In the genomic region with DNA sequence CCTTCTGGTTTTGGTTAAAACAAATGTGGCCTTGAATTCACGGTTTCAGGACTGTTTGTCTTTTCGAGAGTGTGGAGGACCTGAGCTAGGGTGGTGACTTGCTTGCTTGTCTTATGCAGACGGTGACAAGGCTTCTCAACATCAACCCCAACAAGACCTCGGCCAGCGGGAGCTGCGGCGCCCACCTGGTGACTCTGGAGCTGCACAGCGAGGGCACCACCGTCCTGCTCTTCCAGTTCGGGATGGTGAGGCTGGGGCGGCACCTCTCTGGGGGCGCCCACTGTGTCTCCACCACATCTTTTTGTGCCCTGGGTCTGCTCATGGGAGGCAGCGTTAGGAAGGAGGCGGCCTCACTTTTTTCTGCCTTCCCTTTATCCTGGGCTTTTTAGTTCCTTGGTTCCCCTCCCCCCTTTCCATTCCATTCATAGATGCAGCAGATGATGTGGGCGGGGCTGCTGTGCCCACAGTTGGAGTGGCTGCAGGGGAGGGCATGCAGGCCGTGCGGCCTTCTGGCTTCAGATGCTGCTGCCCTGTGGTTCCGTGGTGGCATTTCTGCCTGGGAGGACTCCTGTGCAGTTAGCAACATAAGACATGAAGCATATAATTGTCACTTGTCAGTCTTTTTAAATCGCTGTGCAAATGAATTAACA, we compare ENCODE assay signal across 25 cellular contexts. TPM values are rescaled to one million over a fixed set of nuclear protein-coding genes. Genes with fewer than 3 reads are reported as not detected.
"Had no signal": no experiment of that assay in that cellular context is flagged by ENCODE, and none has a peak within 500 bp of the region (broad histone marks: within the 10 kb centered on the region; RNA-seq: fewer than 3 reads in every experiment).

No MANE protein-coding gene starts in this region.

- H3K27ac Mint-ChIP-seq: activated CD8-positive, alpha-beta T cell treated with anti-CD3 and anti-CD28 coated beads, Interleukin-2, amount 10 ng/mL, durations not matched to agents 7 days and 5 days; activated naive CD8-positive, alpha-beta T cell treated with anti-CD3 and anti-CD28 coated beads, Interleukin-2, amount 10 ng/mL, durations not matched to agents 7 days and 5 days; activated T-helper 17 cell treated with anti-CD3 and anti-CD28 coated beads, Interleukin-2, amount 50 U/mL, for 72 hours; T-cell; T-helper 2 cell treated with Interferon-gamma antibody and Interleukin-4, amounts not matched to agents 5 μg/mL and 100 μg/mL, for 36 hours had no signal

- H3K27me3 ChIP-seq: body of pancreas, spleen, upper lobe of left lung had no signal

- H3K9me3 Mint-ChIP-seq: activated naive CD8-positive, alpha-beta T cell treated with anti-CD3 and anti-CD28 coated beads, Interleukin-2, amount 10 ng/mL, durations not matched to agents 7 days and 5 days; activated T-helper 17 cell treated with anti-CD3 and anti-CD28 coated beads, Interleukin-2, amount 50 U/mL, for 72 hours; T-cell; T-helper 2 cell treated with Interferon-gamma antibody and Interleukin-4, amounts not matched to agents 5 μg/mL and 100 μg/mL, for 36 hours had no signal

- H3K4me3 Mint-ChIP-seq: activated CD8-positive, alpha-beta T cell treated with anti-CD3 and anti-CD28 coated beads, Interleukin-2, amount 10 ng/mL, durations not matched to agents 7 days and 5 days; activated naive CD8-positive, alpha-beta T cell treated with anti-CD3 and anti-CD28 coated beads, Interleukin-2, amount 10 ng/mL, durations not matched to agents 7 days and 5 days; activated T-helper 17 cell treated with anti-CD3 and anti-CD28 coated beads, Interleukin-2, amount 50 U/mL, for 72 hours; T-cell; T-helper 2 cell treated with Interferon-gamma antibody and Interleukin-4, amounts not matched to agents 5 μg/mL and 100 μg/mL, for 36 hours had no signal

- H3K27me3 Mint-ChIP-seq: activated naive CD8-positive, alpha-beta T cell treated with anti-CD3 and anti-CD28 coated beads, Interleukin-2, amount 10 ng/mL, durations not matched to agents 7 days and 5 days; activated T-helper 17 cell treated with anti-CD3 and anti-CD28 coated beads, Interleukin-2, amount 50 U/mL, for 72 hours; naive B cell; T-cell had no signal

- H3K4me1 ChIP-seq: body of pancreas, spleen, upper lobe of left lung had no signal

- DNase-seq: activated CD4-positive, alpha-beta T cell treated with anti-CD3 and anti-CD28 coated beads, Interleukin-2, amount 50 U/mL, for 1 hour; activated CD4-positive, CD25-positive, alpha-beta regulatory T cell treated with anti-CD3 and anti-CD28 coated beads, Interleukin-2, amount 50 U/mL, for 72 hours; activated CD8-positive, alpha-beta T cell treated with anti-CD3 and anti-CD28 coated beads, Interleukin-2, amount 10 ng/mL, durations not matched to agents 7 days and 5 days; activated naive CD4-positive, alpha-beta T cell; activated naive CD8-positive, alpha-beta T cell treated with anti-CD3 and anti-CD28 coated beads, Interleukin-2, amount 10 ng/mL, durations not matched to agents 7 days and 5 days; amygdala; body of pancreas; dermis blood vessel endothelial cell; effector CD8-positive, alpha-beta T cell; erythroblast; foreskin fibroblast; left colon; mesenchymal stem cell; naive B cell; occipital lobe; retina; spleen; stimulated activated CD4-positive, alpha-beta T cell treated with anti-CD3 and anti-CD28 coated beads, Interleukin-4, amount 100 ng/mL, for 1 hour; stimulated activated naive CD4-positive, alpha-beta T cell treated with Interleukin-2 at 50 U/mL for 16 hours; T-cell; upper lobe of left lung had no signal

- H3K9me3 ChIP-seq: body of pancreas, spleen, thoracic aorta, upper lobe of left lung had no signal

- H3K4me3 ChIP-seq: body of pancreas, spleen, thoracic aorta, upper lobe of left lung had no signal

- H3K27ac ChIP-seq: body of pancreas, spleen, thoracic aorta, upper lobe of left lung, VCaP had no signal

- H3K4me1 Mint-ChIP-seq: activated naive CD8-positive, alpha-beta T cell treated with anti-CD3 and anti-CD28 coated beads, Interleukin-2, amount 10 ng/mL, durations not matched to agents 7 days and 5 days; activated T-helper 17 cell treated with anti-CD3 and anti-CD28 coated beads, Interleukin-2, amount 50 U/mL, for 72 hours; T-cell had no signal

- ATAC-seq: activated CD8-positive, alpha-beta T cell treated with anti-CD3 and anti-CD28 coated beads, Interleukin-2, amount 10 ng/mL, durations not matched to agents 7 days and 5 days; activated T-helper 17 cell treated with anti-CD3 and anti-CD28 coated beads, Interleukin-2, amount 50 U/mL, for 72 hours; body of pancreas; T-cell had no signal

RNA-seq across cellular contexts. Expression of a gene that starts 43.6 kb away (rescaled TPM):
- total RNA-seq: activated CD8-positive, alpha-beta T cell treated with anti-CD3 and anti-CD28 coated beads, Interleukin-2, amount 10 ng/mL, durations not matched to agents 7 days and 5 days; activated naive CD8-positive, alpha-beta T cell treated with anti-CD3 and anti-CD28 coated beads, Interleukin-2, amount 10 ng/mL, durations not matched to agents 7 days and 5 days had no signal
